In the genomic region with DNA sequence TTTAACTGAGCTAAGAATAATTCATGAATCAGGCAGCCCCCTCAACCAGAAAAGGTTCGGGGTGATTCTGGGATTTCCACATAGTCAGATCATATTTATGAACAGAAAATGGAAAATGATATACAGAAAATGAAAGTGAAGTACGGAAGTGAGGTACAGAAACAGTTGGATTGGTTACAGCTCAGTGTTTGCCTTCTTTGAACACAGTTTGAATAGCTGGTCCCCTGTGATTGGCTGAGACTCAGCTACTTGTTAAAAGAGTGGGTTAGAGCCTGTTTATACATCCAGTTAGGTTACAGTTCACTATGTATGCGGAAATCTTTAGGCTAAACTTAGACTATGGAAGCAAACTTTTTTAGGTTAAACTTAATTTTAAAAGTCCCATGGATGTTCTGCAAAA, we compare ENCODE assay signal across 20 cellular contexts.
"Had no signal": no experiment of that assay in that cellular context is flagged by ENCODE, and none has a peak within 500 bp of the region (broad histone marks: within the 10 kb centered on the region; RNA-seq: fewer than 3 reads in every experiment).

No MANE protein-coding gene starts in this region.

- DNase-seq: effector memory CD8-positive, alpha-beta T cell; gastrocnemius medialis; heart right ventricle; hypothalamus; kidney glomerular epithelial cell; mammary epithelial cell; natural killer cell; nucleus accumbens; ovary; right cardiac atrium; stimulated activated CD4-positive, alpha-beta T cell treated with anti-CD3 and anti-CD28 coated beads, Interleukin-4, amount 100 ng/mL, for 1 hour; stimulated activated CD8-positive, alpha-beta memory T cell treated with anti-CD3 and anti-CD28 coated beads, Interleukin-4, amount 100 ng/mL, for 48 hours; stimulated activated naive CD8-positive, alpha-beta T cell treated with anti-CD3 and anti-CD28 coated beads, Interleukin-15, amount 100 ng/mL, for 72 hours; testis; transverse colon had no signal

- H3K4me1 Mint-ChIP-seq: stimulated activated effector memory CD8-positive, alpha-beta T cell treated with anti-CD3 and anti-CD28 coated beads, Interleukin-12 subunit alpha, Interleukin-12 subunit beta, amount 100 ng/mL, for 72 hours; stimulated activated naive CD8-positive, alpha-beta T cell treated with anti-CD3 and anti-CD28 coated beads, Interleukin-15, amount 100 ng/mL, for 72 hours had no signal

- H3K27me3 Mint-ChIP-seq: dendritic cell treated with granulocyte-macrophage colony-stimulating factor and Interleukin-4, amounts not matched to agents 40 ng/mL and 50 ng/mL, for 4 days; effector memory CD8-positive, alpha-beta T cell; progenitor cell of endocrine pancreas; stimulated activated naive CD8-positive, alpha-beta T cell treated with anti-CD3 and anti-CD28 coated beads, Interleukin-15, amount 100 ng/mL, for 72 hours had no signal

- ATAC-seq: effector memory CD8-positive, alpha-beta T cell; gastrocnemius medialis; heart right ventricle; left lobe of liver; natural killer cell; right cardiac atrium; stimulated activated effector memory CD8-positive, alpha-beta T cell treated with anti-CD3 and anti-CD28 coated beads, Interleukin-12 subunit alpha, Interleukin-12 subunit beta, amount 100 ng/mL, for 72 hours; stimulated activated naive CD8-positive, alpha-beta T cell treated with anti-CD3 and anti-CD28 coated beads, Interleukin-15, amount 100 ng/mL, for 72 hours had no signal

- H3K4me3 Mint-ChIP-seq: dendritic cell treated with granulocyte-macrophage colony-stimulating factor and Interleukin-4, amounts not matched to agents 40 ng/mL and 50 ng/mL, for 4 days; effector memory CD8-positive, alpha-beta T cell; natural killer cell; neural crest cell; stimulated activated effector memory CD8-positive, alpha-beta T cell treated with anti-CD3 and anti-CD28 coated beads, Interleukin-12 subunit alpha, Interleukin-12 subunit beta, amount 100 ng/mL, for 72 hours; stimulated activated naive CD8-positive, alpha-beta T cell treated with anti-CD3 and anti-CD28 coated beads, Interleukin-15, amount 100 ng/mL, for 72 hours had no signal

- H3K36me3 Mint-ChIP-seq: natural killer cell; stimulated activated effector memory CD8-positive, alpha-beta T cell treated with anti-CD3 and anti-CD28 coated beads, Interleukin-12 subunit alpha, Interleukin-12 subunit beta, amount 100 ng/mL, for 72 hours had no signal

- H3K27ac Mint-ChIP-seq: dendritic cell treated with granulocyte-macrophage colony-stimulating factor and Interleukin-4, amounts not matched to agents 40 ng/mL and 50 ng/mL, for 4 days; effector memory CD8-positive, alpha-beta T cell; natural killer cell; progenitor cell of endocrine pancreas; stimulated activated effector memory CD8-positive, alpha-beta T cell treated with anti-CD3 and anti-CD28 coated beads, Interleukin-12 subunit alpha, Interleukin-12 subunit beta, amount 100 ng/mL, for 72 hours; stimulated activated naive CD8-positive, alpha-beta T cell treated with anti-CD3 and anti-CD28 coated beads, Interleukin-15, amount 100 ng/mL, for 72 hours had no signal

- H3K9me3 Mint-ChIP-seq: dendritic cell treated with granulocyte-macrophage colony-stimulating factor and Interleukin-4, amounts not matched to agents 40 ng/mL and 50 ng/mL, for 4 days; natural killer cell had no signal
